In the genomic region with DNA sequence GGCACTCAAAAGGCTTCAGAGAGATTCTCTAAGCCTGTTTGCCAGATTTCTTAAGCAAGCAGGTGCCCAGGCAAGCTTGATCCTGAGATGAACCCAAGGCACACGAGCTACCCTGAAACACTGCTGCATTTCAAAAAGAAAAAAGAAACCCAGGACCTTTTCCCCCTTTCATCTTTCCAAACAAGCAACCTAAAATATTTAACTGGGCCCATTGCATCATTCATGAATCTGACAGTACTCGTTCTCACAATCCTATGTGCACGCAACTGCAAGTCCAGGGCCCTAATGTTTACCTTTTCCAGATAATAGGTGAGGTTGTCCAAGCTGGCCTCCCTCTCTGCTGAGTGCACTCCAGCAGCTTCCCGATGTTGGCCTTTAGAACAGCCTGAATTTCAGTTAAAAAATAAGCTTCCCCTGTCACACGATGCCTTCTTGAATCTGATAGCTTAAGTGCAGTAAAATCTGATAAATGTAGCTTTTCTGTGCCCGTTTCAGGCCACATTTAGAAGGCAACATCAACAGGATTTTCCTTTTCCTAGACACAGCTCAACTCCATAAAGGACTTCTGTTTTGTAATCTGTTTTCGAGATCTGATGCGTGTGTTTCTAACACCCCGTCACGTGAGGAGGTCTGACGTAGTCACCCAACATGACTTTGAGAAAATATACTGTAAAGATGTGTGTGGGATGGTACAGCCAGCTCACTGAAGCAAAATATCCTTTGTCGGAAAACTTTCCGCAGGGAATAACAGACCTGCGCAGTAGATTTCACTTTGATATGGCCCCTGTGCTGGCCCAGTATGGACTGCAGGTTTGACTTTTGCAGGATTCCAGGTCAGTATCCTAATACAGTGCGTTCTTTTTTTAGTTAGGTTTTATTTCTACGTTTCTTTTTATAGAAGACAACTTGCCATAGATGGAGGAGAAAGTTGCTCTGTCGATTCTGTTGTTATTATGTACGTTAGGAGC, we compare ENCODE assay signal across 1 cellular context.
A peak's percentile ranks its signal among the peaks of the same experiment; 100 is the strongest.
TF ChIP-seq lines count a peak whose summit lies in the region.

No MANE protein-coding gene starts in this region.

TF ChIP-seq in HepG2, 621 proteins besides CTCF, POLR2A, EP300 and RAD21 (continued from another document and continues in another):
- TF ChIP-seq, protein P1, sequence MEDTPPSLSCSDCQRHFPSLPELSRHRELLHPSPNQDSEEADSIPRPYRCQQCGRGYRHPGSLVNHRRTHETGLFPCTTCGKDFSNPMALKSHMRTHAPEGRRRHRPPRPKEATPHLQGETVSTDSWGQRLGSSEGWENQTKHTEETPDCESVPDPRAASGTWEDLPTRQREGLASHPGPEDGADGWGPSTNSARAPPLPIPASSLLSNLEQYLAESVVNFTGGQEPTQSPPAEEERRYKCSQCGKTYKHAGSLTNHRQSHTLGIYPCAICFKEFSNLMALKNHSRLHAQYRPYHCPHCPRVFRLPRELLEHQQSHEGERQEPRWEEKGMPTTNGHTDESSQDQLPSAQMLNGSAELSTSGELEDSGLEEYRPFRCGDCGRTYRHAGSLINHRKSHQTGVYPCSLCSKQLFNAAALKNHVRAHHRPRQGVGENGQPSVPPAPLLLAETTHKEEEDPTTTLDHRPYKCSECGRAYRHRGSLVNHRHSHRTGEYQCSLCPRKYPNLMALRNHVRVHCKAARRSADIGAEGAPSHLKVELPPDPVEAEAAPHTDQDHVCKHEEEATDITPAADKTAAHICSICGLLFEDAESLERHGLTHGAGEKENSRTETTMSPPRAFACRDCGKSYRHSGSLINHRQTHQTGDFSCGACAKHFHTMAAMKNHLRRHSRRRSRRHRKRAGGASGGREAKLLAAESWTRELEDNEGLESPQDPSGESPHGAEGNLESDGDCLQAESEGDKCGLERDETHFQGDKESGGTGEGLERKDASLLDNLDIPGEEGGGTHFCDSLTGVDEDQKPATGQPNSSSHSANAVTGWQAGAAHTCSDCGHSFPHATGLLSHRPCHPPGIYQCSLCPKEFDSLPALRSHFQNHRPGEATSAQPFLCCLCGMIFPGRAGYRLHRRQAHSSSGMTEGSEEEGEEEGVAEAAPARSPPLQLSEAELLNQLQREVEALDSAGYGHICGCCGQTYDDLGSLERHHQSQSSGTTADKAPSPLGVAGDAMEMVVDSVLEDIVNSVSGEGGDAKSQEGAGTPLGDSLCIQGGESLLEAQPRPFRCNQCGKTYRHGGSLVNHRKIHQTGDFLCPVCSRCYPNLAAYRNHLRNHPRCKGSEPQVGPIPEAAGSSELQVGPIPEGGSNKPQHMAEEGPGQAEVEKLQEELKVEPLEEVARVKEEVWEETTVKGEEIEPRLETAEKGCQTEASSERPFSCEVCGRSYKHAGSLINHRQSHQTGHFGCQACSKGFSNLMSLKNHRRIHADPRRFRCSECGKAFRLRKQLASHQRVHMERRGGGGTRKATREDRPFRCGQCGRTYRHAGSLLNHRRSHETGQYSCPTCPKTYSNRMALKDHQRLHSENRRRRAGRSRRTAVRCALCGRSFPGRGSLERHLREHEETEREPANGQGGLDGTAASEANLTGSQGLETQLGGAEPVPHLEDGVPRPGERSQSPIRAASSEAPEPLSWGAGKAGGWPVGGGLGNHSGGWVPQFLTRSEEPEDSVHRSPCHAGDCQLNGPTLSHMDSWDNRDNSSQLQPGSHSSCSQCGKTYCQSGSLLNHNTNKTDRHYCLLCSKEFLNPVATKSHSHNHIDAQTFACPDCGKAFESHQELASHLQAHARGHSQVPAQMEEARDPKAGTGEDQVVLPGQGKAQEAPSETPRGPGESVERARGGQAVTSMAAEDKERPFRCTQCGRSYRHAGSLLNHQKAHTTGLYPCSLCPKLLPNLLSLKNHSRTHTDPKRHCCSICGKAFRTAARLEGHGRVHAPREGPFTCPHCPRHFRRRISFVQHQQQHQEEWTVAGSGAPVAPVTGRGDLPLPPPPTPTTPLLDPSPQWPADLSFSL (CRISPR knock-in tag; IDR thresholded peaks at IDR 0.05), result no peak
- TF ChIP-seq STAT5B (CRISPR knock-in tag; IDR thresholded peaks at IDR 0.05) (no peak), SMARCC2 (IDR thresholded peaks at IDR 0.05) (no peak), FLYWCH1 (CRISPR knock-in tag; IDR thresholded peaks at IDR 0.05) (no peak), ZFY (CRISPR knock-in tag; IDR thresholded peaks at IDR 0.05) (peak; percentile 78), HIVEP1 (CRISPR knock-in tag; IDR thresholded peaks at IDR 0.05) (no peak), CREB1 (IDR thresholded peaks at IDR 0.05) (peak; percentile 87), CREB1 (CRISPR knock-in tag; IDR thresholded peaks at IDR 0.05) (peak; percentile 83), JUNB (CRISPR knock-in tag; IDR thresholded peaks at IDR 0.05; ENCODE audit: borderline replicate concordance) (no peak), U2AF1 (optimal IDR thresholded peaks at IDR 0.05; ENCODE audit: low read depth, low read length) (no peak), SMAD3 (CRISPR knock-in tag; IDR thresholded peaks at IDR 0.05) (peak; percentile 79; the same call in 1 of the 2 replicates), MED13 (CRISPR knock-in tag; IDR thresholded peaks at IDR 0.05) (peak; percentile 60; the same call in 1 of the 2 replicates), ATRX (CRISPR knock-in tag; IDR thresholded peaks at IDR 0.05; ENCODE audit: borderline replicate concordance) (no peak), ZBTB21 (CRISPR knock-in tag; IDR thresholded peaks at IDR 0.05) (peak; percentile 78), KDM6A (CRISPR knock-in tag; IDR thresholded peaks at IDR 0.05; ENCODE audit: low read depth) (no peak), MXI1 (IDR thresholded peaks at IDR 0.05; ENCODE audit: borderline replicate concordance, low read depth, low read length) (0 out of 3 replicates have a peak, but pooled peaks have one; percentile 45), ZNF557 (CRISPR knock-in tag; IDR thresholded peaks at IDR 0.05) (no peak), THAP11 (CRISPR knock-in tag; IDR thresholded peaks at IDR 0.05) (peak; percentile 67), TCF7 (IDR thresholded peaks at IDR 0.05; ENCODE audit: low read depth) (peak; percentile 86), MED1 (CRISPR knock-in tag; IDR thresholded peaks at IDR 0.05) (peak; percentile 75; the same call in 1 of the 2 replicates), SMARCE1 (IDR thresholded peaks at IDR 0.05; ENCODE audit: borderline replicate concordance) (no peak), ZNF354B (CRISPR knock-in tag; IDR thresholded peaks at IDR 0.05) (no peak), PHF8 (CRISPR knock-in tag; IDR thresholded peaks at IDR 0.05) (peak; percentile 42; the same call in 1 of the 2 replicates), ZKSCAN8 (CRISPR knock-in tag; IDR thresholded peaks at IDR 0.05; ENCODE audit: borderline replicate concordance) (0 out of 2 replicates have a peak, but pooled peaks have one; percentile 11), YEATS2 (CRISPR knock-in tag; IDR thresholded peaks at IDR 0.05; ENCODE audit: borderline replicate concordance) (no peak), FOXJ3 (CRISPR knock-in tag; IDR thresholded peaks at IDR 0.05; ENCODE audit: borderline replicate concordance) (peak; percentile 92), REPIN1 (CRISPR knock-in tag; IDR thresholded peaks at IDR 0.05; ENCODE audit: borderline replicate concordance, low read depth) (peak; percentile 61; the same call in 1 of the 2 replicates), ZNF256 (CRISPR knock-in tag; conservative IDR thresholded peaks at IDR 0.05) (no peak), YEATS4 (CRISPR knock-in tag; IDR thresholded peaks at IDR 0.05; ENCODE audit: borderline replicate concordance) (peak; percentile 79; the same call in 1 of the 2 replicates)
- TF ChIP-seq, protein P2, sequence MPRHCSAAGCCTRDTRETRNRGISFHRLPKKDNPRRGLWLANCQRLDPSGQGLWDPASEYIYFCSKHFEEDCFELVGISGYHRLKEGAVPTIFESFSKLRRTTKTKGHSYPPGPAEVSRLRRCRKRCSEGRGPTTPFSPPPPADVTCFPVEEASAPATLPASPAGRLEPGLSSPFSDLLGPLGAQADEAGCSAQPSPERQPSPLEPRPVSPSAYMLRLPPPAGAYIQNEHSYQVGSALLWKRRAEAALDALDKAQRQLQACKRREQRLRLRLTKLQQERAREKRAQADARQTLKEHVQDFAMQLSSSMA (CRISPR knock-in tag; IDR thresholded peaks at IDR 0.05), result no peak
- TF ChIP-seq, protein P3, sequence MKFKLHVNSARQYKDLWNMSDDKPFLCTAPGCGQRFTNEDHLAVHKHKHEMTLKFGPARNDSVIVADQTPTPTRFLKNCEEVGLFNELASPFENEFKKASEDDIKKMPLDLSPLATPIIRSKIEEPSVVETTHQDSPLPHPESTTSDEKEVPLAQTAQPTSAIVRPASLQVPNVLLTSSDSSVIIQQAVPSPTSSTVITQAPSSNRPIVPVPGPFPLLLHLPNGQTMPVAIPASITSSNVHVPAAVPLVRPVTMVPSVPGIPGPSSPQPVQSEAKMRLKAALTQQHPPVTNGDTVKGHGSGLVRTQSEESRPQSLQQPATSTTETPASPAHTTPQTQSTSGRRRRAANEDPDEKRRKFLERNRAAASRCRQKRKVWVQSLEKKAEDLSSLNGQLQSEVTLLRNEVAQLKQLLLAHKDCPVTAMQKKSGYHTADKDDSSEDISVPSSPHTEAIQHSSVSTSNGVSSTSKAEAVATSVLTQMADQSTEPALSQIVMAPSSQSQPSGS (CRISPR knock-in tag; IDR thresholded peaks at IDR 0.05), result peak; percentile 84
- TF ChIP-seq, protein P4, sequence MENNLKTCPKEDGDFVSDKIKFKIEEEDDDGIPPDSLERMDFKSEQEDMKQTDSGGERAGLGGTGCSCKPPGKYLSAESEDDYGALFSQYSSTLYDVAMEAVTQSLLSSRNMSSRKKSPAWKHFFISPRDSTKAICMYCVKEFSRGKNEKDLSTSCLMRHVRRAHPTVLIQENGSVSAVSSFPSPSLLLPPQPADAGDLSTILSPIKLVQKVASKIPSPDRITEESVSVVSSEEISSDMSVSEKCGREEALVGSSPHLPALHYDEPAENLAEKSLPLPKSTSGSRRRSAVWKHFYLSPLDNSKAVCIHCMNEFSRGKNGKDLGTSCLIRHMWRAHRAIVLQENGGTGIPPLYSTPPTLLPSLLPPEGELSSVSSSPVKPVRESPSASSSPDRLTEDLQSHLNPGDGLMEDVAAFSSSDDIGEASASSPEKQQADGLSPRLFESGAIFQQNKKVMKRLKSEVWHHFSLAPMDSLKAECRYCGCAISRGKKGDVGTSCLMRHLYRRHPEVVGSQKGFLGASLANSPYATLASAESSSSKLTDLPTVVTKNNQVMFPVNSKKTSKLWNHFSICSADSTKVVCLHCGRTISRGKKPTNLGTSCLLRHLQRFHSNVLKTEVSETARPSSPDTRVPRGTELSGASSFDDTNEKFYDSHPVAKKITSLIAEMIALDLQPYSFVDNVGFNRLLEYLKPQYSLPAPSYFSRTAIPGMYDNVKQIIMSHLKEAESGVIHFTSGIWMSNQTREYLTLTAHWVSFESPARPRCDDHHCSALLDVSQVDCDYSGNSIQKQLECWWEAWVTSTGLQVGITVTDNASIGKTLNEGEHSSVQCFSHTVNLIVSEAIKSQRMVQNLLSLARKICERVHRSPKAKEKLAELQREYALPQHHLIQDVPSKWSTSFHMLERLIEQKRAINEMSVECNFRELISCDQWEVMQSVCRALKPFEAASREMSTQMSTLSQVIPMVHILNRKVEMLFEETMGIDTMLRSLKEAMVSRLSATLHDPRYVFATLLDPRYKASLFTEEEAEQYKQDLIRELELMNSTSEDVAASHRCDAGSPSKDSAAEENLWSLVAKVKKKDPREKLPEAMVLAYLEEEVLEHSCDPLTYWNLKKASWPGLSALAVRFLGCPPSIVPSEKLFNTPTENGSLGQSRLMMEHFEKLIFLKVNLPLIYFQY (CRISPR knock-in tag; IDR thresholded peaks at IDR 0.05; ENCODE audit: borderline replicate concordance), result peak; percentile 79; the same call in 1 of the 2 replicates
- TF ChIP-seq, protein P5, sequence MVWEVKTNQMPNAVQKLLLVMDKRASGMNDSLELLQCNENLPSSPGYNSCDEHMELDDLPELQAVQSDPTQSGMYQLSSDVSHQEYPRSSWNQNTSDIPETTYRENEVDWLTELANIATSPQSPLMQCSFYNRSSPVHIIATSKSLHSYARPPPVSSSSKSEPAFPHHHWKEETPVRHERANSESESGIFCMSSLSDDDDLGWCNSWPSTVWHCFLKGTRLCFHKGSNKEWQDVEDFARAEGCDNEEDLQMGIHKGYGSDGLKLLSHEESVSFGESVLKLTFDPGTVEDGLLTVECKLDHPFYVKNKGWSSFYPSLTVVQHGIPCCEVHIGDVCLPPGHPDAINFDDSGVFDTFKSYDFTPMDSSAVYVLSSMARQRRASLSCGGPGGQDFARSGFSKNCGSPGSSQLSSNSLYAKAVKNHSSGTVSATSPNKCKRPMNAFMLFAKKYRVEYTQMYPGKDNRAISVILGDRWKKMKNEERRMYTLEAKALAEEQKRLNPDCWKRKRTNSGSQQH (CRISPR knock-in tag; IDR thresholded peaks at IDR 0.05; ENCODE audit: low read depth), result no peak
- TF ChIP-seq, protein P6, sequence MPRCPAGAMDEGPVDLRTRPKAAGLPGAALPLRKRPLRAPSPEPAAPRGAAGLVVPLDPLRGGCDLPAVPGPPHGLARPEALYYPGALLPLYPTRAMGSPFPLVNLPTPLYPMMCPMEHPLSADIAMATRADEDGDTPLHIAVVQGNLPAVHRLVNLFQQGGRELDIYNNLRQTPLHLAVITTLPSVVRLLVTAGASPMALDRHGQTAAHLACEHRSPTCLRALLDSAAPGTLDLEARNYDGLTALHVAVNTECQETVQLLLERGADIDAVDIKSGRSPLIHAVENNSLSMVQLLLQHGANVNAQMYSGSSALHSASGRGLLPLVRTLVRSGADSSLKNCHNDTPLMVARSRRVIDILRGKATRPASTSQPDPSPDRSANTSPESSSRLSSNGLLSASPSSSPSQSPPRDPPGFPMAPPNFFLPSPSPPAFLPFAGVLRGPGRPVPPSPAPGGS (CRISPR knock-in tag; IDR thresholded peaks at IDR 0.05), result 0 out of 2 replicates have a peak, but pooled peaks have one; percentile 16
- TF ChIP-seq, protein P7, sequence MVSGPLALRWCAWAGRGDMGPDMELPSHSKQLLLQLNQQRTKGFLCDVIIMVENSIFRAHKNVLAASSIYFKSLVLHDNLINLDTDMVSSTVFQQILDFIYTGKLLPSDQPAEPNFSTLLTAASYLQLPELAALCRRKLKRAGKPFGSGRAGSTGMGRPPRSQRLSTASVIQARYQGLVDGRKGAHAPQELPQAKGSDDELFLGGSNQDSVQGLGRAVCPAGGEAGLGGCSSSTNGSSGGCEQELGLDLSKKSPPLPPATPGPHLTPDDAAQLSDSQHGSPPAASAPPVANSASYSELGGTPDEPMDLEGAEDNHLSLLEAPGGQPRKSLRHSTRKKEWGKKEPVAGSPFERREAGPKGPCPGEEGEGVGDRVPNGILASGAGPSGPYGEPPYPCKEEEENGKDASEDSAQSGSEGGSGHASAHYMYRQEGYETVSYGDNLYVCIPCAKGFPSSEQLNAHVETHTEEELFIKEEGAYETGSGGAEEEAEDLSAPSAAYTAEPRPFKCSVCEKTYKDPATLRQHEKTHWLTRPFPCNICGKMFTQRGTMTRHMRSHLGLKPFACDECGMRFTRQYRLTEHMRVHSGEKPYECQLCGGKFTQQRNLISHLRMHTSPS (CRISPR knock-in tag; IDR thresholded peaks at IDR 0.05; ENCODE audit: low read depth), result no peak
- TF ChIP-seq, protein P8, sequence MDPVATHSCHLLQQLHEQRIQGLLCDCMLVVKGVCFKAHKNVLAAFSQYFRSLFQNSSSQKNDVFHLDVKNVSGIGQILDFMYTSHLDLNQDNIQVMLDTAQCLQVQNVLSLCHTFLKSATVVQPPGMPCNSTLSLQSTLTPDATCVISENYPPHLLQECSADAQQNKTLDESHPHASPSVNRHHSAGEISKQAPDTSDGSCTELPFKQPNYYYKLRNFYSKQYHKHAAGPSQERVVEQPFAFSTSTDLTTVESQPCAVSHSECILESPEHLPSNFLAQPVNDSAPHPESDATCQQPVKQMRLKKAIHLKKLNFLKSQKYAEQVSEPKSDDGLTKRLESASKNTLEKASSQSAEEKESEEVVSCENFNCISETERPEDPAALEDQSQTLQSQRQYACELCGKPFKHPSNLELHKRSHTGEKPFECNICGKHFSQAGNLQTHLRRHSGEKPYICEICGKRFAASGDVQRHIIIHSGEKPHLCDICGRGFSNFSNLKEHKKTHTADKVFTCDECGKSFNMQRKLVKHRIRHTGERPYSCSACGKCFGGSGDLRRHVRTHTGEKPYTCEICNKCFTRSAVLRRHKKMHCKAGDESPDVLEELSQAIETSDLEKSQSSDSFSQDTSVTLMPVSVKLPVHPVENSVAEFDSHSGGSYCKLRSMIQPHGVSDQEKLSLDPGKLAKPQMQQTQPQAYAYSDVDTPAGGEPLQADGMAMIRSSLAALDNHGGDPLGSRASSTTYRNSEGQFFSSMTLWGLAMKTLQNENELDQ (CRISPR knock-in tag; IDR thresholded peaks at IDR 0.05; ENCODE audit: borderline replicate concordance), result no peak
